8 cellular contexts compared by ENCODE assay signal in genomic region chr1:156889802-156890585, GRCh38. TPM values are rescaled to one million over a fixed set of nuclear protein-coding genes. Genes with fewer than 3 reads are reported as not detected.
A peak's percentile ranks its signal among the peaks of the same experiment; 100 is the strongest.
DNase-seq lines count a peak whose midpoint lies in the region; ATAC-seq, FAIRE-seq and TF ChIP-seq lines count a peak whose summit lies in the region.

No MANE protein-coding gene starts in this region.

- H3K27ac ChIP-seq in coronary artery (no peak overlapping the region), liver (ENCODE audit: low read depth in 1 of 2, low read length in 2 of 2) (no peak overlapping the region)

- H3K4me1 ChIP-seq in liver (ENCODE audit: control insufficient read depth in 4 of 4, insufficient read depth in 4 of 4, low read length in 3 of 4): peaks cover 0 to 11% (median 7%) of the 10 kb centered on the region in 4 donors

- TF ChIP-seq POLR2A in H54 (IDR thresholded peaks at IDR 0.05; ENCODE audit: low read depth, low read length): no peak

- H3K27me3 ChIP-seq in liver (ENCODE audit: control insufficient read depth in 4 of 4, insufficient read depth in 4 of 4, low read length in 3 of 4): peaks cover 0 to 6% (median 2%) of the 10 kb centered on the region in 4 donors

- H3K9me3 ChIP-seq in liver (ENCODE audit: control insufficient read depth in 4 of 4, low read length in 3 of 4): no peaks in the 10 kb centered on the region

- ATAC-seq in GM18858 (IDR thresholded peaks at IDR 0.05; ENCODE audit: unreplicated experiment): no peak

- peak; percentile 76 for TF ChIP-seq CTCF in coronary artery (IDR thresholded peaks at IDR 0.05)
- TF ChIP-seq CTCF in liver (IDR thresholded peaks at IDR 0.05; ENCODE audit: low read depth, low read length, missing input control): peak; percentile 74

- FAIRE-seq in H54 (lab: Jason Lieb, UNC): peak; percentile 30

- no peak overlapping the region for H3K9ac ChIP-seq in liver (ENCODE audit: low read depth in 1 of 2, low read length in 2 of 2)

- H3K36me3 ChIP-seq in liver (ENCODE audit: control insufficient read depth in 4 of 4, insufficient read depth in 3 of 4, low read depth in 1 of 4, low read length in 3 of 4): no peaks in the 10 kb centered on the region

- no peak overlapping the region for H3K4me3 ChIP-seq in coronary artery
- H3K4me3 ChIP-seq in liver (ENCODE audit: low read depth in 1 of 3, low read length in 3 of 3): no peak overlapping the region

- DNase-seq in AML-193 (lab: John Stamatoyannopoulos, UW) (peak; percentile 66 to 75), H54 (ENCODE audit: insufficient read length, low spot score) (peak; percentile 74), NCI-H446 (lab: John Stamatoyannopoulos, UW) (peak; percentile 79 to 90), coronary artery (ENCODE audit: low spot score) (no peak)
- DNase-seq in activated CD4-positive, alpha-beta T cell treated with anti-CD3 and anti-CD28 coated beads for 24 hours (ENCODE audit: low read depth in 2 of 2): peak; percentile 38 to 63
- DNase-seq in stimulated activated CD8-positive, alpha-beta memory T cell treated with anti-CD3 and anti-CD28 coated beads, Interleukin-12 subunit alpha, Interleukin-12 subunit beta, amount 100 ng/mL, for 1 hour (ENCODE audit: low read depth): peak; percentile 32

- 41% methylated on average over 8 of the region's 8 CpGs for WGBS in liver

- TF ChIP-seq RAD21 in liver (IDR thresholded peaks at IDR 0.05): peak; percentile 87 to 91

TF ChIP-seq in liver, 16 proteins besides CTCF, POLR2A, EP300 and RAD21:
- TF ChIP-seq EGR1 (IDR thresholded peaks at IDR 0.05; ENCODE audit: low read depth in 2 of 2) (no peak), HNF4A (conservative IDR thresholded peaks at IDR 0.05) (peak in 1 of 2 donors; percentile 16)

RNA-seq across cellular contexts. Expression of gene PEAR1, which starts 3.5 kb away (rescaled TPM):
- total RNA-seq in liver: 1 to 10 TPM; 2.1 to 4.4 TPM
- 1 to 10 TPM; 3.0 to 3.2 TPM for polyA plus RNA-seq in liver

RNA-seq across cellular contexts. Expression of gene NTRK1, which starts 29.3 kb away (rescaled TPM):
- under 1 TPM; 0.14 to 0.17 TPM for total RNA-seq in liver
- polyA plus RNA-seq in liver: under 1 TPM; 0.13 to 0.14 TPM

RNA-seq across cellular contexts. Expression of gene LRRC71, which starts 30.4 kb away (rescaled TPM):
- not detected for total RNA-seq in liver
- under 1 TPM in 1 of 2 donors, not detected in 1; 0.10 TPM for polyA plus RNA-seq in liver

RNA-seq across cellular contexts. Expression of gene INSRR, which starts 31.1 kb away (rescaled TPM):
- not detected for total RNA-seq in liver
- polyA plus RNA-seq in liver: under 1 TPM in 1 of 2 donors, not detected in 1; 0.01 TPM
